1 cellular context compared by ENCODE assay signal in genomic region chr5:151062405-151063135, GRCh38.
TF ChIP-seq lines count a peak whose summit lies in the region.

No MANE protein-coding gene starts in this region.

TF ChIP-seq in HepG2, 621 proteins besides CTCF, POLR2A, EP300 and RAD21:
- 0 out of 2 replicates have a peak, but pooled peaks have one; percentile 49 for TF ChIP-seq ZNF629 (CRISPR knock-in tag; conservative IDR thresholded peaks at IDR 0.05)
- TF ChIP-seq ZBTB38 (CRISPR knock-in tag; IDR thresholded peaks at IDR 0.05), result 0 out of 2 replicates have a peak, but pooled peaks have one; percentile 20
- no peak for TF ChIP-seq ISL2 (CRISPR knock-in tag; IDR thresholded peaks at IDR 0.05)
